In the genomic region with DNA sequence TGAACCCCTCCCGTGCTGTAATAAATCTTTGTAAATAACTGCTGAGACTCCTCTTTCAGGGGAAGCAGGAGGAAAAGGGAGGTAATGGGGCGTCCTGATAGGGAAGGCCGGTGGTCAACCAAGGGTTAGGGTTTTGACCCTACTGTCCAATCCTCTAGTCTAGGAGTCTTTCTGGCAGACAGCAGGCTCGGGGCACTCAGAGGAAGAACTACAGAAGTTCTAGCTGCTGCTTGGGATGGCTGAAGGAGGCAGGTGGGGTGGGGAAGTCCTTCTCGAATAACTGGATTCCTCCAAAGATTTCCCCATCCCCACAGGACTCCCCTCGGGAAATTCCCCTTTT, we compare ENCODE assay signal across 1 cellular context.
TF ChIP-seq lines count a peak whose summit lies in the region.

No MANE protein-coding gene starts in this region.

TF ChIP-seq in endothelial cell of umbilical vein, 7 proteins besides CTCF, POLR2A, EP300 and RAD21:
- no peak for TF ChIP-seq MAX (IDR thresholded peaks at IDR 0.05; ENCODE audit: insufficient read depth, insufficient read length)
TF ChIP-seq in endothelial cell of umbilical vein: peak in this region for 0.
